1 cellular context compared by ENCODE assay signal in the genomic region with DNA sequence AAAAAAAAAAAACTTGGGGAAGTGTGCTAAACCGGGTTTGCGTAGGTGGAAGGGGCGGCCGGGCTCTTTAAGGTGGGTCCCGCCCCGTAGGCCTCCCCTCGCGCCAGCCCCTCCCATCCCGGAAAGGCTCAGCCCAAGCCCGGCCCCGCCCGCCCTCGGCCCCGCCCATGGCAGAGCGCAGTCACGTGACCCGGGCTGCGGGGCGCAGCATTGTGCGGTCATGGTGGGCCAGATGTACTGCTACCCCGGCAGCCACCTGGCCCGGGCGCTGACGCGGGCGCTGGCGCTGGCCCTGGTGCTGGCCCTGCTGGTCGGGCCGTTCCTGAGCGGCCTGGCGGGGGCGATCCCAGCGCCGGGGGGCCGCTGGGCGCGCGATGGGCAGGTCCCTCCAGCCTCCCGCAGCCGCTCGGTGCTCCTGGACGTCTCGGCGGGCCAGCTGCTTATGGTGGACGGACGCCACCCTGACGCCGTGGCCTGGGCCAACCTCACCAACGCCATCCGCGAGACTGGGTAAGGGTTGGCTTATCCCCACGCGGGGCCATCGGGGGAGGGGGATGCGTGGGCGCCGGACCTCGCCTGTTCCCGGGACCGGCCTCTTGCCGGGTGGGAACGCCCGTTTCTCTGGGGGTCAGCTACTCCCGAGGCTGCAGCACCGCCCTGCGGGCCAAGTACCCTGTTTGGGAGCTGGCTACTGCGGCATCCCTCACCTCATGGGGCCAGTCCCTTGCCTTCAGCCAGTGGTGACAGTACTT.
TF ChIP-seq lines count a peak whose summit lies in the region.

A gene with protein sequence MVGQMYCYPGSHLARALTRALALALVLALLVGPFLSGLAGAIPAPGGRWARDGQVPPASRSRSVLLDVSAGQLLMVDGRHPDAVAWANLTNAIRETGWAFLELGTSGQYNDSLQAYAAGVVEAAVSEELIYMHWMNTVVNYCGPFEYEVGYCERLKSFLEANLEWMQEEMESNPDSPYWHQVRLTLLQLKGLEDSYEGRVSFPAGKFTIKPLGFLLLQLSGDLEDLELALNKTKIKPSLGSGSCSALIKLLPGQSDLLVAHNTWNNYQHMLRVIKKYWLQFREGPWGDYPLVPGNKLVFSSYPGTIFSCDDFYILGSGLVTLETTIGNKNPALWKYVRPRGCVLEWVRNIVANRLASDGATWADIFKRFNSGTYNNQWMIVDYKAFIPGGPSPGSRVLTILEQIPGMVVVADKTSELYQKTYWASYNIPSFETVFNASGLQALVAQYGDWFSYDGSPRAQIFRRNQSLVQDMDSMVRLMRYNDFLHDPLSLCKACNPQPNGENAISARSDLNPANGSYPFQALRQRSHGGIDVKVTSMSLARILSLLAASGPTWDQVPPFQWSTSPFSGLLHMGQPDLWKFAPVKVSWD (plus strand): TSS at position 207 of the 752 bp plus-strand sequence. CDS start 14 bp downstream, at position 221.

TF ChIP-seq in K562, 482 proteins besides CTCF, POLR2A, EP300 and RAD21 (continued from another document and continues in another):
- TF ChIP-seq TCF7 (IDR thresholded peaks at IDR 0.05; ENCODE audit: borderline replicate concordance) = no peak
- no peak for TF ChIP-seq HEY1 (CRISPR knock-in tag; IDR thresholded peaks at IDR 0.05; ENCODE audit: borderline replicate concordance)
- no peak for TF ChIP-seq ZNF583 (CRISPR knock-in tag; IDR thresholded peaks at IDR 0.05)
- TF ChIP-seq ASH1L (IDR thresholded peaks at IDR 0.05; ENCODE audit: borderline replicate concordance, low read depth, partially characterized antibody) = no peak
- no peak for TF ChIP-seq L3MBTL2 (IDR thresholded peaks at IDR 0.05)
- peak; percentile 80; the same call in 1 of the 2 replicates for TF ChIP-seq PHF8 (IDR thresholded peaks at IDR 0.05; ENCODE audit: borderline replicate concordance, low read length)
- TF ChIP-seq CREBBP (IDR thresholded peaks at IDR 0.05; ENCODE audit: low read depth, low read length) = no peak
- TF ChIP-seq, protein P1, sequence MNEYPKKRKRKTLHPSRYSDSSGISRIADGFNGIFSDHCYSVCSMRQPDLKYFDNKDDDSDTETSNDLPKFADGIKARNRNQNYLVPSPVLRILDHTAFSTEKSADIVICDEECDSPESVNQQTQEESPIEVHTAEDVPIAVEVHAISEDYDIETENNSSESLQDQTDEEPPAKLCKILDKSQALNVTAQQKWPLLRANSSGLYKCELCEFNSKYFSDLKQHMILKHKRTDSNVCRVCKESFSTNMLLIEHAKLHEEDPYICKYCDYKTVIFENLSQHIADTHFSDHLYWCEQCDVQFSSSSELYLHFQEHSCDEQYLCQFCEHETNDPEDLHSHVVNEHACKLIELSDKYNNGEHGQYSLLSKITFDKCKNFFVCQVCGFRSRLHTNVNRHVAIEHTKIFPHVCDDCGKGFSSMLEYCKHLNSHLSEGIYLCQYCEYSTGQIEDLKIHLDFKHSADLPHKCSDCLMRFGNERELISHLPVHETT (CRISPR knock-in tag; conservative IDR thresholded peaks at IDR 0.05 in 1 of 2, IDR thresholded peaks at IDR 0.05 in 1 of 2) = 0 out of 4 replicates have a peak, but pooled peaks of 1 of the 2 experiments have one; percentile 6
- TF ChIP-seq ZNF263 (CRISPR knock-in tag; IDR thresholded peaks at IDR 0.05; ENCODE audit: borderline replicate concordance) = peak; percentile 29; the same call in 1 of the 2 replicates
- peak; percentile 26; the same call in 1 of the 2 replicates for TF ChIP-seq CREB3L1 (IDR thresholded peaks at IDR 0.05; ENCODE audit: borderline replicate concordance, low read depth)
- TF ChIP-seq ZNF444 (CRISPR knock-in tag; IDR thresholded peaks at IDR 0.05) = no peak
- TF ChIP-seq MEIS2 (IDR thresholded peaks at IDR 0.05; ENCODE audit: partially characterized antibody) = no peak
- TF ChIP-seq ARID3B (CRISPR knock-in tag; IDR thresholded peaks at IDR 0.05; ENCODE audit: borderline replicate concordance) = no peak
- peak; percentile 46; the same call in 1 of the 2 replicates for TF ChIP-seq ATF1 (CRISPR knock-in tag; IDR thresholded peaks at IDR 0.05)
- TF ChIP-seq ATF1 (tag; IDR thresholded peaks at IDR 0.05) = peak; percentile 72
- TF ChIP-seq ZNF165 (CRISPR knock-in tag; IDR thresholded peaks at IDR 0.05; ENCODE audit: borderline replicate concordance) = no peak
- TF ChIP-seq TOE1 (IDR thresholded peaks at IDR 0.05; ENCODE audit: borderline replicate concordance) = peak; percentile 98
- TF ChIP-seq TOE1 (CRISPR knock-in tag; IDR thresholded peaks at IDR 0.05; ENCODE audit: borderline replicate concordance, low read depth) = no peak
- no peak for TF ChIP-seq CEBPB (tag; IDR thresholded peaks at IDR 0.05)
- no peak for TF ChIP-seq KLF10 (CRISPR knock-in tag; IDR thresholded peaks at IDR 0.05)
- TF ChIP-seq FOXJ2 (tag; IDR thresholded peaks at IDR 0.05) = no peak
- TF ChIP-seq, protein P2, sequence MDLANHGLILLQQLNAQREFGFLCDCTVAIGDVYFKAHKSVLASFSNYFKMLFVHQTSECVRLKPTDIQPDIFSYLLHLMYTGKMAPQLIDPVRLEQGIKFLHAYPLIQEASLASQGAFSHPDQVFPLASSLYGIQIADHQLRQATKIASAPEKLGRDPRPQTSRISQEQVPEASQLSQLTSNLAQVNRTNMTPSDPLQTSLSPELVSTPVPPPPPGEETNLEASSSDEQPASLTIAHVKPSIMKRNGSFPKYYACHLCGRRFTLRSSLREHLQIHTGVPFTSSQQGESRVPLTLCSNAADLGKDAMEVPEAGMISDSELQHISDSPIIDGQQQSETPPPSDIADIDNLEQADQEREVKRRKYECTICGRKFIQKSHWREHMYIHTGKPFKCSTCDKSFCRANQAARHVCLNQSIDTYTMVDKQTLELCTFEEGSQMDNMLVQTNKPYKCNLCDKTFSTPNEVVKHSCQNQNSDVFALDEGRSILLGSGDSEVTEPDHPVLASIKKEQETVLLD (IDR thresholded peaks at IDR 0.05) = no peak
- no peak for TF ChIP-seq RFX1 (IDR thresholded peaks at IDR 0.05)
- TF ChIP-seq ZSCAN29 (IDR thresholded peaks at IDR 0.05) = no peak
- no peak for TF ChIP-seq BCOR (IDR thresholded peaks at IDR 0.05)
- peak; percentile 69 for TF ChIP-seq SAP30 (IDR thresholded peaks at IDR 0.05; ENCODE audit: borderline replicate concordance, insufficient read depth, low read depth, low read length, poor library complexity, severe bottlenecking)
- peak; percentile 27 to 96; a peak in 3 of 4 replicates for TF ChIP-seq SIN3A (IDR thresholded peaks at IDR 0.05; ENCODE audit: borderline replicate concordance in 2 of 2, control insufficient read depth in 1 of 2, low read depth in 2 of 2, low read length in 2 of 2)
- no peak for TF ChIP-seq BCL6 (CRISPR knock-in tag; IDR thresholded peaks at IDR 0.05)
- TF ChIP-seq ZNF212 (CRISPR knock-in tag; IDR thresholded peaks at IDR 0.05) = no peak
- TF ChIP-seq, protein P3, sequence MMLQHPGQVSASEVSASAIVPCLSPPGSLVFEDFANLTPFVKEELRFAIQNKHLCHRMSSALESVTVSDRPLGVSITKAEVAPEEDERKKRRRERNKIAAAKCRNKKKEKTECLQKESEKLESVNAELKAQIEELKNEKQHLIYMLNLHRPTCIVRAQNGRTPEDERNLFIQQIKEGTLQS (IDR thresholded peaks at IDR 0.05) = no peak
- TF ChIP-seq, protein P3 (CRISPR knock-in tag; conservative IDR thresholded peaks at IDR 0.05) = no peak
- peak; percentile 62; the same call in 1 of the 2 replicates for TF ChIP-seq ZFX (CRISPR knock-in tag; IDR thresholded peaks at IDR 0.05)
- TF ChIP-seq, protein P4, sequence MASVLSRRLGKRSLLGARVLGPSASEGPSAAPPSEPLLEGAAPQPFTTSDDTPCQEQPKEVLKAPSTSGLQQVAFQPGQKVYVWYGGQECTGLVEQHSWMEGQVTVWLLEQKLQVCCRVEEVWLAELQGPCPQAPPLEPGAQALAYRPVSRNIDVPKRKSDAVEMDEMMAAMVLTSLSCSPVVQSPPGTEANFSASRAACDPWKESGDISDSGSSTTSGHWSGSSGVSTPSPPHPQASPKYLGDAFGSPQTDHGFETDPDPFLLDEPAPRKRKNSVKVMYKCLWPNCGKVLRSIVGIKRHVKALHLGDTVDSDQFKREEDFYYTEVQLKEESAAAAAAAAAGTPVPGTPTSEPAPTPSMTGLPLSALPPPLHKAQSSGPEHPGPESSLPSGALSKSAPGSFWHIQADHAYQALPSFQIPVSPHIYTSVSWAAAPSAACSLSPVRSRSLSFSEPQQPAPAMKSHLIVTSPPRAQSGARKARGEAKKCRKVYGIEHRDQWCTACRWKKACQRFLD (CRISPR knock-in tag; IDR thresholded peaks at IDR 0.05) = no peak
- no peak; the same call in 1 of the 2 replicates for TF ChIP-seq ZBTB12 (CRISPR knock-in tag; IDR thresholded peaks at IDR 0.05)
- peak; percentile 66 for TF ChIP-seq GATAD2B (IDR thresholded peaks at IDR 0.05; ENCODE audit: borderline replicate concordance)
- TF ChIP-seq HLTF (IDR thresholded peaks at IDR 0.05) = no peak
- no peak for TF ChIP-seq HNRNPH1 (optimal IDR thresholded peaks at IDR 0.05; ENCODE audit: low read depth, low read length)
- no peak for TF ChIP-seq DDX20 (tag; IDR thresholded peaks at IDR 0.05; ENCODE audit: low read depth)
- no peak for TF ChIP-seq ZNF146 (CRISPR knock-in tag; IDR thresholded peaks at IDR 0.05; ENCODE audit: unreplicated experiment)
- TF ChIP-seq NR2F6 (CRISPR knock-in tag; IDR thresholded peaks at IDR 0.05) = no peak
- TF ChIP-seq KDM4B (IDR thresholded peaks at IDR 0.05; ENCODE audit: borderline replicate concordance in 2 of 2, low read depth in 1 of 2) = 0 out of 4 replicates have a peak, but pooled peaks of 1 of the 2 experiments have one; percentile 42
- no peak for TF ChIP-seq FUS (optimal IDR thresholded peaks at IDR 0.05; ENCODE audit: low read depth, low read length)
- TF ChIP-seq, protein P5, sequence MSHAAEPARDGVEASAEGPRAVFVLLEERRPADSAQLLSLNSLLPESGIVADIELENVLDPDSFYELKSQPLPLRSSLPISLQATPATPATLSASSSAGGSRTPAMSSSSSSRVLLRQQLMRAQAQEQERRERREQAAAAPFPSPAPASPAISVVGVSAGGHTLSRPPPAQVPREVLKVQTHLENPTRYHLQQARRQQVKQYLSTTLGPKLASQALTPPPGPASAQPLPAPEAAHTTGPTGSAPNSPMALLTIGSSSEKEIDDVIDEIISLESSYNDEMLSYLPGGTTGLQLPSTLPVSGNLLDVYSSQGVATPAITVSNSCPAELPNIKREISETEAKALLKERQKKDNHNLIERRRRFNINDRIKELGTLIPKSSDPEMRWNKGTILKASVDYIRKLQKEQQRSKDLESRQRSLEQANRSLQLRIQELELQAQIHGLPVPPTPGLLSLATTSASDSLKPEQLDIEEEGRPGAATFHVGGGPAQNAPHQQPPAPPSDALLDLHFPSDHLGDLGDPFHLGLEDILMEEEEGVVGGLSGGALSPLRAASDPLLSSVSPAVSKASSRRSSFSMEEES (CRISPR knock-in tag; IDR thresholded peaks at IDR 0.05) = peak; percentile 99
- TF ChIP-seq GATAD2A (IDR thresholded peaks at IDR 0.05) = no peak
- no peak for TF ChIP-seq GTF2A2 (tag; IDR thresholded peaks at IDR 0.05)
- TF ChIP-seq DPF2 (IDR thresholded peaks at IDR 0.05) = no peak
- TF ChIP-seq RNF2 (IDR thresholded peaks at IDR 0.05) = no peak
- no peak; the same call in 1 of the 2 replicates for TF ChIP-seq TCF3 (CRISPR knock-in tag; IDR thresholded peaks at IDR 0.05)
- no peak for TF ChIP-seq BRF1 (IDR thresholded peaks at IDR 0.05; ENCODE audit: borderline replicate concordance, extremely low read depth, insufficient read length)
- TF ChIP-seq ZNF561 (CRISPR knock-in tag; conservative IDR thresholded peaks at IDR 0.05) = no peak
- TF ChIP-seq LCOR (CRISPR knock-in tag; IDR thresholded peaks at IDR 0.05) = no peak
